ENCODE assay signal across 18 cellular contexts in the genomic region with DNA sequence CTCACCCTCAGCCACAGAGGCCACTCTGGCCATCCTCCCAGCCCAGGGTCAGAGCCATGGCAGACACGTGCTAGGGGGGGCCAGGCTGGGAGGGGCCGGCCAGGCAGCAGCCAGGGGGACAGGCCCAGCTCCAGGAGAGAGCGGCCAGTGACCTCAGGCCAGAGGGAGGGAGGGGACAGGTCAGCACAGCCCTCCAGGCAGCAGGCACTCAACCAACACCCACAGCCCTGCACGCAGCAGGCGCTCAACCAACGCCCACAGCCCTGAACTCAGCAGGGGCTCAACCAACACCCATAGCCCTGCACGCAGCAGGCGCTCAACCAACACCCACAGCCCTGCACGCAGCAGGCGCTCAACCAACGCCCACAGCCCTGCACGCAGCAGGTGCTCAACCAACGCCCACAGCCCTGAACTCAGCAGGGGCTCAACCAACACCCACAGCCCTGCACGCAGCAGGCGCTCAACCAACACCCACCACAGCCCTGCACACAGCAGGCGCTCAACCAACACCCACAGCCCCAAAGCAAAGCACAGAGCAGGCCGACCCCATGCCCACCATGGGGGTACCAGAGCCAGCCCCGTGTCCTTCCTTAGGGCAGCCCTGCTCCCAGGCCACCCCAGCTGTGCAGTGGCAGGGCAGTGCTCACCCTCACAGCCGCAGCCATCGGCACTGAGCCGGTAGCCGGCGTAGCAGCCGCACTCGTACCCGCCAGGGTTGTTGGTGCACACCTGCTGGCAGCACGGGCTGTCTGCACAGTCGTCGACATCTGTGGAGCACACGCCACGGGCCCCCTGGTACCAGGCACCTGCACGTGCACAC. TPM values are rescaled to one million over a fixed set of nuclear protein-coding genes. Genes with fewer than 3 reads are reported as not detected.
DNase-seq lines count a peak whose midpoint lies in the region; TF ChIP-seq lines count a peak whose summit lies in the region.
"Had no signal": no experiment of that assay in that cellular context is flagged by ENCODE, and none has a peak within 500 bp of the region (broad histone marks: within the 10 kb centered on the region; RNA-seq: fewer than 3 reads in every experiment).

No MANE protein-coding gene starts in this region.

- H3K4me1 ChIP-seq in HEK293 (ENCODE audit: control insufficient read depth, insufficient read depth, low read length) (no peaks in the 10 kb centered on the region), osteoblast (ENCODE audit: insufficient read depth, low read length) (no peaks in the 10 kb centered on the region)

- CTCF ChIA-PET in HEK293 (lab: Yijun Ruan, JAX) = no interaction called here

- no peak overlapping the region for H2AFZ ChIP-seq in osteoblast (ENCODE audit: low read length)
- H2AFZ ChIP-seq: GM23338 had no signal

- H4K20me1 ChIP-seq in osteoblast (ENCODE audit: insufficient read depth, low read length) = peaks cover 4% of the 10 kb centered on the region

- H3K4me2 ChIP-seq in osteoblast (ENCODE audit: insufficient read depth, low read length) = no peak overlapping the region
- H3K4me2 ChIP-seq: GM23338 had no signal

- H3K36me3 ChIP-seq in HEK293 (ENCODE audit: control insufficient read depth in 2 of 2, insufficient read depth in 1 of 2, low read length in 2 of 2) (no peaks in the 10 kb centered on the region), osteoblast (ENCODE audit: insufficient read depth, low read length) (peaks cover 11% of the 10 kb centered on the region)

- no peaks in the 10 kb centered on the region for H3K79me2 ChIP-seq in osteoblast (ENCODE audit: insufficient read depth, low read length)

- POLR2A ChIA-PET in HEK293 (lab: Yijun Ruan, JAX) = no interaction called here

- no peaks in the 10 kb centered on the region for H3K9me3 ChIP-seq in HEK293 (ENCODE audit: control insufficient read depth, insufficient read depth, low read depth, low read length)
- no peaks in the 10 kb centered on the region for H3K9me3 ChIP-seq in osteoblast (ENCODE audit: low read depth, low read length)

- H3K27ac ChIP-seq in HEK293 (ENCODE audit: extremely low read depth, low read depth, low read length) (no peak overlapping the region), osteoblast (ENCODE audit: low read depth, low read length) (no peak overlapping the region)
- H3K27ac ChIP-seq: C4-2B had no signal

- H3K27me3 ChIP-seq in osteoblast (ENCODE audit: insufficient read depth, low read length) = no peaks in the 10 kb centered on the region

- no peak for TF ChIP-seq CTCF in HEK293 (tag by site-specific recombination; IDR thresholded peaks at IDR 0.05)
- TF ChIP-seq CTCF in osteoblast (IDR thresholded peaks at IDR 0.05; ENCODE audit: extremely low read depth, low read depth, low read length) = no peak

- H3K4me3 ChIP-seq in HEK293 (ENCODE audit: low read depth, low read length) = no peak overlapping the region
- H3K4me3 ChIP-seq in osteoblast (ENCODE audit: insufficient read depth, low read length) = no peak overlapping the region
- H3K4me3 ChIP-seq: GM23338 had no signal

- peak; percentile 49 for DNase-seq in AG20443 (ENCODE audit: low spot score)
- DNase-seq in RPMI8226 = peak; percentile 46
- peak; percentile 3 for DNase-seq in midbrain (lab: John Stamatoyannopoulos, UW)
- no peak for DNase-seq in osteoblast (ENCODE audit: insufficient read length, low spot score, missing footprints)
- no peak for DNase-seq in activated naive CD4-positive, alpha-beta T cell treated with Interleukin-2 at 50 U/mL for 16 hours
- no peak for DNase-seq in dedifferentiated amniotic fluid mesenchymal stem cell (ENCODE audit: extremely low spot score)
- DNase-seq: DMS 273 treated with DMSO at 0.1 percent for 48 hours, GF-D8, NCI-H1105 treated with DMSO at 0.1 percent for 48 hours, NCI-H187 treated with DMSO at 0.1 percent for 48 hours, NCI-H226, NCI-H526, PC-3, SW 1271 had no signal

TF ChIP-seq in HEK293, 187 proteins besides CTCF, POLR2A, EP300 and RAD21:
- peak; percentile 75; the same call in 1 of the 2 replicates for TF ChIP-seq ZNF302 (tag by site-specific recombination; IDR thresholded peaks at IDR 0.05; ENCODE audit: low read depth)
- TF ChIP-seq EGR2 (tag by site-specific recombination; IDR thresholded peaks at IDR 0.05; ENCODE audit: low read depth) = peak; percentile 60
- no peak for TF ChIP-seq ZSCAN30 (tag by site-specific recombination; IDR thresholded peaks at IDR 0.05)
- TF ChIP-seq ZFHX2 (tag by site-specific recombination; conservative IDR thresholded peaks at IDR 0.05) = peak; percentile 66

RNA-seq across cellular contexts. Expression of gene ARHGEF16, which starts 55.9 kb away (rescaled TPM):
- not detected in 2 replicates for total RNA-seq in osteoblast
- total RNA-seq: LHCN-M2 had no signal

Comparison
In these comparisons a context has a peak if more than half of its experiments do, and no peak if none do; other contexts are left out.
1. DNase-seq: peak in AG20443 (single experiment), RPMI8226 (single experiment) and midbrain (single experiment); none in osteoblast (single experiment), activated naive CD4-positive, alpha-beta T cell treated with Interleukin-2 at 50 U/mL for 16 hours (single experiment) and dedifferentiated amniotic fluid mesenchymal stem cell (single experiment).